Comparison of ENCODE assay signal across 4 cellular contexts in the genomic region with DNA sequence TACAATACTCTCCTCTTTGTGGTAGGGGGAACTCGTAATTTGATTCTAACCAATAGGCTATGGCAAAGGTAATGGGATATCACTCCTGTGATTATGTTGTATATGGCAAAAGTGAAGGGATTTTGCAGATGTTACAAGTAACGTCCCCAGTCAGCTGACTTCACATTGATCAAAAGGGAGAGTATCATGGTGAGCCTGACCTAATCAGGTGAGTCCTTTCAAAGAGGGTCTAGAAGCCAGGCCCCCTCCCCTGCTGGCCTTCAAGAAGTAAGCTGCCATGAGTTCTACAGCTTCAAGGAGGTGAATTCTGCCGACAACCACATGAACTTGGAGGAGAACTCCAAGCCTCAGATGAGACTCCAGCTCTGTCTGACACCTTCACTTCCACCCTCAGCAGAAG.
A peak's percentile ranks its signal among the peaks of the same experiment; 100 is the strongest.
TF ChIP-seq lines count a peak whose summit lies in the region.

No MANE protein-coding gene starts in this region.

TF ChIP-seq in SK-N-SH, 30 proteins besides CTCF, POLR2A, EP300 and RAD21:
- TF ChIP-seq SIN3A (IDR thresholded peaks at IDR 0.05; ENCODE audit: borderline replicate concordance, low read depth, low read length) (no peak), JUND (IDR thresholded peaks at IDR 0.05) (no peak), ELF1 (IDR thresholded peaks at IDR 0.05) (no peak), NRF1 (IDR thresholded peaks at IDR 0.05; ENCODE audit: low read depth, low read length) (no peak), YY1 (IDR thresholded peaks at IDR 0.05; ENCODE audit: low read depth) (no peak), RXRA (IDR thresholded peaks at IDR 0.05; ENCODE audit: borderline replicate concordance, low read depth) (no peak)

TF ChIP-seq in SK-N-SH treated with all-trans-retinoic acid at 6 μM for 48 hours, 23 proteins besides CTCF, POLR2A, EP300 and RAD21:
- TF ChIP-seq ZNF70 (CRISPR knock-in tag; IDR thresholded peaks at IDR 0.05), result no peak
- TF ChIP-seq, protein P1, sequence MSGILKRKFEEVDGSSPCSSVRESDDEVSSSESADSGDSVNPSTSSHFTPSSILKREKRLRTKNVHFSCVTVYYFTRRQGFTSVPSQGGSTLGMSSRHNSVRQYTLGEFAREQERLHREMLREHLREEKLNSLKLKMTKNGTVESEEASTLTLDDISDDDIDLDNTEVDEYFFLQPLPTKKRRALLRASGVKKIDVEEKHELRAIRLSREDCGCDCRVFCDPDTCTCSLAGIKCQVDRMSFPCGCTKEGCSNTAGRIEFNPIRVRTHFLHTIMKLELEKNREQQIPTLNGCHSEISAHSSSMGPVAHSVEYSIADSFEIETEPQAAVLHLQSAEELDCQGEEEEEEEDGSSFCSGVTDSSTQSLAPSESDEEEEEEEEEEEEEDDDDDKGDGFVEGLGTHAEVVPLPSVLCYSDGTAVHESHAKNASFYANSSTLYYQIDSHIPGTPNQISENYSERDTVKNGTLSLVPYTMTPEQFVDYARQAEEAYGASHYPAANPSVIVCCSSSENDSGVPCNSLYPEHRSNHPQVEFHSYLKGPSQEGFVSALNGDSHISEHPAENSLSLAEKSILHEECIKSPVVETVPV (CRISPR knock-in tag; IDR thresholded peaks at IDR 0.05), result no peak

TF ChIP-seq in IMR-90, 13 proteins besides CTCF, POLR2A, EP300 and RAD21:
- TF ChIP-seq, protein P2, sequence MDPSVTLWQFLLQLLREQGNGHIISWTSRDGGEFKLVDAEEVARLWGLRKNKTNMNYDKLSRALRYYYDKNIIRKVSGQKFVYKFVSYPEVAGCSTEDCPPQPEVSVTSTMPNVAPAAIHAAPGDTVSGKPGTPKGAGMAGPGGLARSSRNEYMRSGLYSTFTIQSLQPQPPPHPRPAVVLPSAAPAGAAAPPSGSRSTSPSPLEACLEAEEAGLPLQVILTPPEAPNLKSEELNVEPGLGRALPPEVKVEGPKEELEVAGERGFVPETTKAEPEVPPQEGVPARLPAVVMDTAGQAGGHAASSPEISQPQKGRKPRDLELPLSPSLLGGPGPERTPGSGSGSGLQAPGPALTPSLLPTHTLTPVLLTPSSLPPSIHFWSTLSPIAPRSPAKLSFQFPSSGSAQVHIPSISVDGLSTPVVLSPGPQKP (IDR thresholded peaks at IDR 0.05; ENCODE audit: borderline replicate concordance, low read depth, low read length), result no peak
- no peak for TF ChIP-seq RFX5 (IDR thresholded peaks at IDR 0.05; ENCODE audit: low read depth, low read length)
- TF ChIP-seq, protein P3, sequence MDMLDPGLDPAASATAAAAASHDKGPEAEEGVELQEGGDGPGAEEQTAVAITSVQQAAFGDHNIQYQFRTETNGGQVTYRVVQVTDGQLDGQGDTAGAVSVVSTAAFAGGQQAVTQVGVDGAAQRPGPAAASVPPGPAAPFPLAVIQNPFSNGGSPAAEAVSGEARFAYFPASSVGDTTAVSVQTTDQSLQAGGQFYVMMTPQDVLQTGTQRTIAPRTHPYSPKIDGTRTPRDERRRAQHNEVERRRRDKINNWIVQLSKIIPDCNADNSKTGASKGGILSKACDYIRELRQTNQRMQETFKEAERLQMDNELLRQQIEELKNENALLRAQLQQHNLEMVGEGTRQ (IDR thresholded peaks at IDR 0.05; ENCODE audit: low read depth, low read length), result no peak
- TF ChIP-seq SMC3 (IDR thresholded peaks at IDR 0.05; ENCODE audit: low read depth, low read length), result no peak
- TF ChIP-seq MAZ (IDR thresholded peaks at IDR 0.05; ENCODE audit: borderline replicate concordance, low read depth, low read length), result no peak
TF ChIP-seq in IMR-90: peak in this region for 0.

TF ChIP-seq in K562, 482 proteins besides CTCF, POLR2A, EP300 and RAD21:
- TF ChIP-seq BRD4 (IDR thresholded peaks at IDR 0.05) (0 out of 2 replicates have a peak, but pooled peaks have one; percentile 2), ZNF41 (CRISPR knock-in tag; conservative IDR thresholded peaks at IDR 0.05) (no peak), KDM1A (IDR thresholded peaks at IDR 0.05) (no peak), ZNF134 (CRISPR knock-in tag; conservative IDR thresholded peaks at IDR 0.05) (peak; percentile 99), RBM25 (IDR thresholded peaks at IDR 0.05; ENCODE audit: low read depth, low read length, severe bottlenecking) (peak; percentile 57), FOXM1 (IDR thresholded peaks at IDR 0.05; ENCODE audit: low read depth) (0 out of 2 replicates have a peak, but pooled peaks have one; percentile 12), FOXM1 (CRISPR knock-in tag; IDR thresholded peaks at IDR 0.05; ENCODE audit: low read depth) (no peak)
